8 cellular contexts compared by ENCODE assay signal in genomic region chr11:35390737-35391682, GRCh38. TPM values are rescaled to one million over a fixed set of nuclear protein-coding genes. Genes with fewer than 3 reads are reported as not detected.
DNase-seq lines count a peak whose midpoint lies in the region; ATAC-seq and TF ChIP-seq lines count a peak whose summit lies in the region.

No MANE protein-coding gene starts in this region.

- H3K36me3 ChIP-seq in right lobe of liver: no peaks in the 10 kb centered on the region
- H3K36me3 ChIP-seq in BE2C: no peaks in the 10 kb centered on the region

- CTCF ChIA-PET in activated CD8-positive, alpha-beta T cell treated with anti-CD3 and anti-CD28 coated beads for 36 hours (lab: Charles Lee): interaction anchor here (0.7 to 7.6 kb wide), 55 partner anchors 7 to 923 kb away, joined by 3 to 144 read pairs (median 4); partner anchors contain the start of gene ELF5

- no peaks in the 10 kb centered on the region for H3K9me3 Mint-ChIP-seq in activated CD8-positive, alpha-beta T cell treated with anti-CD3 and anti-CD28 coated beads for 36 hours
- H3K9me3 Mint-ChIP-seq in progenitor cell of endocrine pancreas (ENCODE audit: low read depth) (no peaks in the 10 kb centered on the region), nephron progenitor cell (no peaks in the 10 kb centered on the region)

- no peak overlapping the region for H3K4me3 Mint-ChIP-seq in activated CD8-positive, alpha-beta T cell treated with anti-CD3 and anti-CD28 coated beads for 36 hours
- no peak overlapping the region for H3K4me3 Mint-ChIP-seq in progenitor cell of endocrine pancreas (ENCODE audit: low read depth)
- H3K4me3 Mint-ChIP-seq in nephron progenitor cell: no peak overlapping the region

- H3K4me1 Mint-ChIP-seq in activated CD8-positive, alpha-beta T cell treated with anti-CD3 and anti-CD28 coated beads for 36 hours (ENCODE audit: low read depth): peaks cover 28% of the 10 kb centered on the region
- H3K4me1 Mint-ChIP-seq in progenitor cell of endocrine pancreas (ENCODE audit: low read depth) (peaks cover 7% of the 10 kb centered on the region), nephron progenitor cell (peaks cover 29% of the 10 kb centered on the region)

- H3K27ac Mint-ChIP-seq in activated CD8-positive, alpha-beta T cell treated with anti-CD3 and anti-CD28 coated beads for 36 hours: no peak overlapping the region
- H3K27ac Mint-ChIP-seq in progenitor cell of endocrine pancreas: no peak overlapping the region
- H3K27ac Mint-ChIP-seq in nephron progenitor cell: no peak overlapping the region

- TF ChIP-seq CTCF in GM10266 (IDR thresholded peaks at IDR 0.05; ENCODE audit: control insufficient read depth, insufficient read depth, low read depth, missing control alignments) (no peak), right lobe of liver (IDR thresholded peaks at IDR 0.05) (no peak), progenitor cell of endocrine pancreas (IDR thresholded peaks at IDR 0.05; ENCODE audit: unreplicated experiment) (no peak), nephron progenitor cell (IDR thresholded peaks at IDR 0.05) (no peak), BE2C (IDR thresholded peaks at IDR 0.05; ENCODE audit: low read depth, low read length) (no peak)
- no peak for TF ChIP-seq CTCF in activated CD8-positive, alpha-beta T cell treated with anti-CD3 and anti-CD28 coated beads for 36 hours (IDR thresholded peaks at IDR 0.05)

- H3K9me3 ChIP-seq in right lobe of liver: no peaks in the 10 kb centered on the region
- H3K9me3 ChIP-seq in BE2C: no peaks in the 10 kb centered on the region

- intact Hi-C loops in activated CD8-positive, alpha-beta T cell treated with anti-CD3 and anti-CD28 coated beads for 36 hours (cut with micrococcal nuclease): loop anchor here (5.0 kb wide), 4 partner anchors 149 to 804 kb away; no protein-coding TSS in a partner anchor
- intact Hi-C loops in right lobe of liver (cut with DNase I): loop anchor here in 1 of 2 donors (10.0 kb wide), 2 partner anchors 146 to 456 kb away; no protein-coding TSS in a partner anchor

- DNase-seq in GM10266 (ENCODE audit: extremely low spot score): peak; percentile 53
- DNase-seq in HuH-7 (ENCODE audit: low spot score): peak; percentile 17
- peak; percentile 73 for DNase-seq in activated CD8-positive, alpha-beta T cell treated with anti-CD3 and anti-CD28 coated beads for 36 hours
- peak; percentile 32 to 77 (median 60) for DNase-seq in right lobe of liver
- DNase-seq in progenitor cell of endocrine pancreas (ENCODE audit: low spot score, unreplicated experiment): no peak
- DNase-seq in nephron progenitor cell: no peak
- DNase-seq in BE2C: no peak

- H3K27ac ChIP-seq in right lobe of liver: peak overlapping the region; percentile 83 to 96 (median 94)

- POLR2A ChIA-PET in activated CD8-positive, alpha-beta T cell treated with anti-CD3 and anti-CD28 coated beads for 36 hours (lab: Charles Lee): interaction anchor here (0.6 to 1.3 kb wide), 2 partner anchors 213 to 323 kb away, joined by 3 read pairs; no protein-coding TSS in a partner anchor

- H3K27me3 Mint-ChIP-seq in activated CD8-positive, alpha-beta T cell treated with anti-CD3 and anti-CD28 coated beads for 36 hours: no peaks in the 10 kb centered on the region
- H3K27me3 Mint-ChIP-seq in progenitor cell of endocrine pancreas: peaks cover 35% of the 10 kb centered on the region
- peaks cover 9% of the 10 kb centered on the region for H3K27me3 Mint-ChIP-seq in nephron progenitor cell (ENCODE audit: low read depth, poor library complexity)

- H3K4me3 ChIP-seq in right lobe of liver (peak overlapping the region in 2 of 3 donors; percentile 9 to 23), BE2C (ENCODE audit: low read depth, low read length) (no peak overlapping the region)

- TF ChIP-seq POLR2A in right lobe of liver (IDR thresholded peaks at IDR 0.05): no peak

- H3K36me3 Mint-ChIP-seq in activated CD8-positive, alpha-beta T cell treated with anti-CD3 and anti-CD28 coated beads for 36 hours (ENCODE audit: low read depth): no peaks in the 10 kb centered on the region
- H3K36me3 Mint-ChIP-seq in progenitor cell of endocrine pancreas (ENCODE audit: insufficient read depth) (no peaks in the 10 kb centered on the region), nephron progenitor cell (ENCODE audit: low read depth) (no peaks in the 10 kb centered on the region)

- 32% methylated on average over 13 of the region's 13 CpGs for WGBS in right lobe of liver (ENCODE audit: insufficient coverage, low coverage, low lambda C conversion rate, missing lambda C conversion rate)

- H3K27me3 ChIP-seq in right lobe of liver: no peaks in the 10 kb centered on the region
- H3K27me3 ChIP-seq in BE2C: no peaks in the 10 kb centered on the region

- peak; percentile 83 for ATAC-seq in GM21576 (IDR thresholded peaks at IDR 0.05; ENCODE audit: unreplicated experiment)
- peak; percentile 81 for ATAC-seq in activated CD8-positive, alpha-beta T cell treated with anti-CD3 and anti-CD28 coated beads for 36 hours
- ATAC-seq in right lobe of liver: peak; percentile 80 to 90 (median 86)

- peaks cover 0 to 18% (median 10%) of the 10 kb centered on the region in 4 donors for H3K4me1 ChIP-seq in right lobe of liver
- H3K4me1 ChIP-seq in BE2C: no peaks in the 10 kb centered on the region

RNA-seq across cellular contexts. Expression of gene SLC1A2, which starts 28.3 kb away (rescaled TPM):
- total RNA-seq in activated CD8-positive, alpha-beta T cell treated with anti-CD3 and anti-CD28 coated beads for 36 hours: not detected
- total RNA-seq in right lobe of liver (10 to 100 TPM in 4 of 6 experiments, 1 to 10 TPM in 2; 7.6 to 87.4 (median 13.3) TPM), progenitor cell of endocrine pancreas (0.07 and 0.44 TPM in 2 replicates)
- not detected for polyA plus RNA-seq in BE2C (2012; ENCODE audit: insufficient read depth, insufficient read length, low read depth)

Comparison
In these comparisons a context has a peak if more than half of its experiments do, and no peak if none do; other contexts are left out.
1. DNase-seq: peak in GM10266 (single experiment), HuH-7 (single experiment), activated CD8-positive, alpha-beta T cell treated with anti-CD3 and anti-CD28 coated beads for 36 hours (single experiment) and right lobe of liver (3 of 3); none in progenitor cell of endocrine pancreas (single experiment), nephron progenitor cell (single experiment) and BE2C (single experiment).
2. Peak in every context shown above with its lines, with median percentiles within 50 percentile points of each other: ATAC-seq.